Comparison of ENCODE assay signal across 8 cellular contexts in the genomic region with DNA sequence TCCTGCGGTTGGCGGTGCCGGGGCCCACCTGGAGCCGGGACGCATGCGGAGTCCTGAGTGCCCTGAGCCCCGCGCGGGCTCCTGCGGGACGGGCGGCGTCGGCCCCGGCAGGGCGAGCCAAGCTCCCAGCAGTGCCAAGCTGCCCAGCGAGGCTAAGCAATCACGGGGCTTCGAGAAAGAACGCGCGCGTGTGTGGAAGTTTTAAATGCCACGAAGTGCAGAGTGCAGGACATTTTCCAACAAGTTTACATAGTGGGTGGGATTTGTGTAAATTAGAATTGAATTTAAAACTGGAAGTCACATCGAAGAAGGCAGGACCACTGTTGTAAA. TPM values are rescaled to one million over a fixed set of nuclear protein-coding genes. Genes with fewer than 3 reads are reported as not detected.
DNase-seq lines count a peak whose midpoint lies in the region; ATAC-seq and TF ChIP-seq lines count a peak whose summit lies in the region.

No MANE protein-coding gene starts in this region.

- no peaks in the 10 kb centered on the region for H4K20me1 ChIP-seq in SK-N-SH (ENCODE audit: insufficient read depth)
- no peaks in the 10 kb centered on the region for H4K20me1 ChIP-seq in osteoblast (ENCODE audit: insufficient read depth, low read length)

- H2AFZ ChIP-seq in SK-N-SH (ENCODE audit: low read depth) (peak overlapping the region; percentile 83; the same call in 1 of the 2 replicates), osteoblast (ENCODE audit: low read length) (peak overlapping the region; percentile 78)

- POLR2A ChIA-PET in CD4-positive, alpha-beta memory T cell (lab: Charles Lee; ENCODE audit: partially characterized antibody): interaction anchor here (0.6 to 1.3 kb wide), 2 partner anchors 10 to 126 kb away, joined by 3 read pairs; no protein-coding TSS in a partner anchor
- POLR2A ChIA-PET in SK-N-SH (lab: Yijun Ruan, JAX): no interaction called here

- no peak for DNase-seq in CD4-positive, alpha-beta memory T cell
- DNase-seq in SK-N-SH (no peak), fibroblast of the aortic adventitia (ENCODE audit: low read depth) (no peak), osteoblast (ENCODE audit: insufficient read length, low spot score, missing footprints) (no peak), kidney glomerular epithelial cell (lab: John Stamatoyannopoulos, UW) (no peak), NCI-H524 treated with DMSO at 0.1 percent for 48 hours (lab: John Stamatoyannopoulos, UW) (no peak), GM20000 (ENCODE audit: low spot score) (no peak)

- TF ChIP-seq EP300 in SK-N-SH (IDR thresholded peaks at IDR 0.05; ENCODE audit: borderline replicate concordance in 1 of 2, low read depth in 1 of 2, low read length in 1 of 2): no peak

- no peaks in the 10 kb centered on the region for H3K36me3 Mint-ChIP-seq in CD4-positive, alpha-beta memory T cell

- ATAC-seq in GM18870 (IDR thresholded peaks at IDR 0.05; ENCODE audit: unreplicated experiment): no peak

- no peak overlapping the region for H3K27ac ChIP-seq in CD4-positive, alpha-beta memory T cell (ENCODE audit: low read depth, low read length)
- H3K27ac ChIP-seq in SK-N-SH (ENCODE audit: low read depth in 2 of 2, low read length in 1 of 2) (no peak overlapping the region), osteoblast (ENCODE audit: low read depth, low read length) (no peak overlapping the region)

- H3K9me3 Mint-ChIP-seq in CD4-positive, alpha-beta memory T cell: no peaks in the 10 kb centered on the region

- peaks cover 8% of the 10 kb centered on the region for H3K27me3 ChIP-seq in CD4-positive, alpha-beta memory T cell (ENCODE audit: insufficient read depth, low read length)
- H3K27me3 ChIP-seq in SK-N-SH (ENCODE audit: insufficient read depth) (no peaks in the 10 kb centered on the region; the same call in 1 of the 2 replicates), osteoblast (ENCODE audit: insufficient read depth, low read length) (peaks cover 4% of the 10 kb centered on the region)

- no peak for TF ChIP-seq RAD21 in SK-N-SH (IDR thresholded peaks at IDR 0.05; ENCODE audit: low read length)

- H3K4me1 ChIP-seq in CD4-positive, alpha-beta memory T cell (ENCODE audit: insufficient read depth, low read length): peaks cover 13% of the 10 kb centered on the region
- H3K4me1 ChIP-seq in SK-N-SH (ENCODE audit: control insufficient read depth in 1 of 2, insufficient read depth in 2 of 2, low read depth in 1 of 2, low read length in 1 of 2): no peaks in the 10 kb centered on the region; a peak in 1 of 4 replicates
- peaks cover 15% of the 10 kb centered on the region for H3K4me1 ChIP-seq in osteoblast (ENCODE audit: insufficient read depth, low read length)

- no peaks in the 10 kb centered on the region for H3K79me2 ChIP-seq in SK-N-SH (ENCODE audit: insufficient read depth)
- no peaks in the 10 kb centered on the region for H3K79me2 ChIP-seq in osteoblast (ENCODE audit: insufficient read depth, low read length)

- peak overlapping the region; percentile 35; the same call in 1 of the 2 replicates for H3K9ac ChIP-seq in SK-N-SH

- WGBS in SK-N-SH (ENCODE audit: low lambda C conversion rate): 18% methylated on average over 22 of the region's 25 CpGs

- no peaks in the 10 kb centered on the region for H3K36me3 ChIP-seq in CD4-positive, alpha-beta memory T cell (ENCODE audit: insufficient read depth, low read length)
- H3K36me3 ChIP-seq in SK-N-SH (replicated peaks in 1 of 2; ENCODE audit: control insufficient read depth in 1 of 2, insufficient read depth in 2 of 2, low read length in 1 of 2) (peaks cover 0 to 10% of the 10 kb centered on the region in 2 experiments), osteoblast (ENCODE audit: insufficient read depth, low read length) (no peaks in the 10 kb centered on the region)

- H3K4me3 Mint-ChIP-seq in CD4-positive, alpha-beta memory T cell: peak overlapping the region; percentile 22 to 78 (median 63)

- H3K9me3 ChIP-seq in CD4-positive, alpha-beta memory T cell (ENCODE audit: control insufficient read depth in 1 of 2, low read length in 2 of 2): no peaks in the 10 kb centered on the region
- H3K9me3 ChIP-seq in SK-N-SH (no peaks in the 10 kb centered on the region), osteoblast (ENCODE audit: low read depth, low read length) (no peaks in the 10 kb centered on the region)

- intact Hi-C loops in CD4-positive, alpha-beta memory T cell (cut with micrococcal nuclease): loop anchor here (2.0 to 10.0 kb wide), 2 partner anchors 801 to 1665 kb away; partner anchors contain the start of genes CAND1 and RAB3IP

- H3K4me1 Mint-ChIP-seq in CD4-positive, alpha-beta memory T cell: peaks cover 5 to 9% (median 8%) of the 10 kb centered on the region in 4 donors

- H3K4me3 ChIP-seq in CD4-positive, alpha-beta memory T cell (ENCODE audit: low read length in 2 of 2): peak overlapping the region in 1 of 2 donors; percentile 60
- H3K4me3 ChIP-seq in SK-N-SH (ENCODE audit: low read depth in 2 of 2, low read length in 1 of 2): peak overlapping the region; percentile 57 to 60
- peak overlapping the region; percentile 68 for H3K4me3 ChIP-seq in fibroblast of the aortic adventitia (ENCODE audit: low read depth, low read length)
- H3K4me3 ChIP-seq in osteoblast (ENCODE audit: insufficient read depth, low read length): peak overlapping the region; percentile 80

- peaks cover 3% of the 10 kb centered on the region for H3F3A ChIP-seq in SK-N-SH (replicated peaks; ENCODE audit: insufficient read depth)

- TF ChIP-seq CTCF in SK-N-SH (IDR thresholded peaks at IDR 0.05) (no peak), fibroblast of the aortic adventitia (IDR thresholded peaks at IDR 0.05; ENCODE audit: insufficient read depth, low read length) (no peak), osteoblast (IDR thresholded peaks at IDR 0.05; ENCODE audit: extremely low read depth, low read depth, low read length) (no peak), GM20000 (IDR thresholded peaks at IDR 0.05; ENCODE audit: extremely low read depth, missing control alignments) (no peak)

- CTCF ChIA-PET in CD4-positive, alpha-beta memory T cell (lab: Charles Lee; ENCODE audit: partially characterized antibody): interaction anchor here (1.3 kb wide), 1 partner anchor 126 kb away, joined by 4 read pairs; the partner anchor contains the start of gene MDM2
- CTCF ChIA-PET in SK-N-SH (lab: Yijun Ruan, JAX): interaction anchor here (0.6 kb wide), 1 partner anchor 98 kb away, joined by 3 read pairs; no protein-coding TSS in a partner anchor

- no peak overlapping the region for H3K27ac Mint-ChIP-seq in CD4-positive, alpha-beta memory T cell

- H3K4me2 ChIP-seq in SK-N-SH: peak overlapping the region; percentile 97
- peak overlapping the region; percentile 93 for H3K4me2 ChIP-seq in osteoblast (ENCODE audit: insufficient read depth, low read length)

- H3K9me2 ChIP-seq in SK-N-SH: no peaks in the 10 kb centered on the region

- H3K27me3 Mint-ChIP-seq in CD4-positive, alpha-beta memory T cell: peaks cover 3 to 7% of the 10 kb centered on the region in 2 donors

TF ChIP-seq in SK-N-SH, 30 proteins besides CTCF, POLR2A, EP300 and RAD21:
- TF ChIP-seq SMC3 (IDR thresholded peaks at IDR 0.05; ENCODE audit: low read depth, low read length) (no peak), CHD2 (IDR thresholded peaks at IDR 0.05; ENCODE audit: low read length, partially characterized antibody) (no peak), FOSL2 (IDR thresholded peaks at IDR 0.05; ENCODE audit: borderline replicate concordance, low read depth) (no peak), FOXJ3 (CRISPR knock-in tag; IDR thresholded peaks at IDR 0.05) (no peak), ELF1 (IDR thresholded peaks at IDR 0.05) (no peak), RXRA (IDR thresholded peaks at IDR 0.05; ENCODE audit: borderline replicate concordance, low read depth) (no peak), GATA2 (CRISPR knock-in tag; IDR thresholded peaks at IDR 0.05) (no peak), RCOR1 (IDR thresholded peaks at IDR 0.05; ENCODE audit: low read length) (no peak), MXI1 (IDR thresholded peaks at IDR 0.05; ENCODE audit: low read depth, low read length) (no peak), JUND (IDR thresholded peaks at IDR 0.05) (no peak), YY1 (IDR thresholded peaks at IDR 0.05; ENCODE audit: low read depth) (no peak), RFX5 (IDR thresholded peaks at IDR 0.05; ENCODE audit: low read length) (no peak), TCF12 (IDR thresholded peaks at IDR 0.05) (no peak)

RNA-seq across cellular contexts. Expression of gene CPM, which starts 0.6 kb away (rescaled TPM):
- total RNA-seq in CD4-positive, alpha-beta memory T cell: 1 to 10 TPM; 2.0 to 3.1 TPM
- 1 to 10 TPM; 1.3 to 2.5 TPM for polyA plus RNA-seq in CD4-positive, alpha-beta memory T cell
- 10.8 and 11.9 TPM in 2 replicates for polyA plus RNA-seq in SK-N-SH (2012; rRNA removed)
- 17.2 and 19.2 TPM in 2 replicates for polyA plus RNA-seq in SK-N-SH (2012; cell fraction: cytosol; rRNA removed)
- 4.0 and 5.9 TPM in 2 replicates for polyA plus RNA-seq in SK-N-SH (2012; cell fraction: nucleus; rRNA removed)
- 0.08 and 17.1 TPM in 2 replicates for total RNA-seq in fibroblast of the aortic adventitia (ENCODE audit: low replicate concordance)
- total RNA-seq in osteoblast: 1.8 and 3.6 TPM in 2 replicates
